In the genomic region with DNA sequence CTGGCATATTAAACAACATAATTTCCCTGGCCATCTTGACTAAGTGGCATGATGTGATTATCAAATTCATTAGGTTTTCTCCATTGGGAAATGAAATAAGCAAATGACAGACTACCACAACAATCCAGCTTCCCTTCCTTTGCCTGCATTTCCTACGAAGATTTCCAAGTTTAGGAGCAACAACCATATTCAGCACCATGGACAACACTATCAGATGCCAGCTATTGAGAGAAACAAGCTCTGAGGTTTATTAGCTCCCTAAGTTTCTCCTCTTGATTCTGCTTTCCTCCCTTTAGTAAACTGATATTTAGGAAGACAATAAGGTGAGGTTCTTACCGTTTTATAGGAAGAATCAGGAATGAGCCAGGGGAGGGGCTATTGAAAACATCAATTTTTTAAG, we compare ENCODE assay signal across 3 cellular contexts.
TF ChIP-seq lines count a peak whose summit lies in the region.

No MANE protein-coding gene starts in this region.

TF ChIP-seq in PFSK-1, 5 proteins besides CTCF, POLR2A, EP300 and RAD21:
- TF ChIP-seq SIN3A (IDR thresholded peaks at IDR 0.05; ENCODE audit: borderline replicate concordance, insufficient read depth, low read length) = no peak
- TF ChIP-seq POLR2AphosphoS5 (IDR thresholded peaks at IDR 0.05; ENCODE audit: low read depth, low read length) = no peak
- TF ChIP-seq, protein P1, sequence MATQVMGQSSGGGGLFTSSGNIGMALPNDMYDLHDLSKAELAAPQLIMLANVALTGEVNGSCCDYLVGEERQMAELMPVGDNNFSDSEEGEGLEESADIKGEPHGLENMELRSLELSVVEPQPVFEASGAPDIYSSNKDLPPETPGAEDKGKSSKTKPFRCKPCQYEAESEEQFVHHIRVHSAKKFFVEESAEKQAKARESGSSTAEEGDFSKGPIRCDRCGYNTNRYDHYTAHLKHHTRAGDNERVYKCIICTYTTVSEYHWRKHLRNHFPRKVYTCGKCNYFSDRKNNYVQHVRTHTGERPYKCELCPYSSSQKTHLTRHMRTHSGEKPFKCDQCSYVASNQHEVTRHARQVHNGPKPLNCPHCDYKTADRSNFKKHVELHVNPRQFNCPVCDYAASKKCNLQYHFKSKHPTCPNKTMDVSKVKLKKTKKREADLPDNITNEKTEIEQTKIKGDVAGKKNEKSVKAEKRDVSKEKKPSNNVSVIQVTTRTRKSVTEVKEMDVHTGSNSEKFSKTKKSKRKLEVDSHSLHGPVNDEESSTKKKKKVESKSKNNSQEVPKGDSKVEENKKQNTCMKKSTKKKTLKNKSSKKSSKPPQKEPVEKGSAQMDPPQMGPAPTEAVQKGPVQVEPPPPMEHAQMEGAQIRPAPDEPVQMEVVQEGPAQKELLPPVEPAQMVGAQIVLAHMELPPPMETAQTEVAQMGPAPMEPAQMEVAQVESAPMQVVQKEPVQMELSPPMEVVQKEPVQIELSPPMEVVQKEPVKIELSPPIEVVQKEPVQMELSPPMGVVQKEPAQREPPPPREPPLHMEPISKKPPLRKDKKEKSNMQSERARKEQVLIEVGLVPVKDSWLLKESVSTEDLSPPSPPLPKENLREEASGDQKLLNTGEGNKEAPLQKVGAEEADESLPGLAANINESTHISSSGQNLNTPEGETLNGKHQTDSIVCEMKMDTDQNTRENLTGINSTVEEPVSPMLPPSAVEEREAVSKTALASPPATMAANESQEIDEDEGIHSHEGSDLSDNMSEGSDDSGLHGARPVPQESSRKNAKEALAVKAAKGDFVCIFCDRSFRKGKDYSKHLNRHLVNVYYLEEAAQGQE (IDR thresholded peaks at IDR 0.05; ENCODE audit: insufficient read depth in 1 of 2, low read depth in 2 of 2, low read length in 2 of 2) = peak; percentile 93 to 95

TF ChIP-seq in H1, 55 proteins besides CTCF, POLR2A, EP300 and RAD21:
- TF ChIP-seq SRF (IDR thresholded peaks at IDR 0.05; ENCODE audit: low read depth, low read length) (no peak), SIN3A (conservative IDR thresholded peaks at IDR 0.05 in 1 of 2, IDR thresholded peaks at IDR 0.05 in 1 of 2; ENCODE audit: low read depth in 1 of 2, low read length in 2 of 2) (peak in 1 of 2 experiments; percentile 62; a peak in 1 of 4 replicates)

TF ChIP-seq in liver, 16 proteins besides CTCF, POLR2A, EP300 and RAD21:
- TF ChIP-seq YY1 (IDR thresholded peaks at IDR 0.05) (no peak), HNF4A (conservative IDR thresholded peaks at IDR 0.05) (no peak)
- TF ChIP-seq, protein P1 (IDR thresholded peaks at IDR 0.05) = peak; percentile 97
